ENCODE assay signal across 17 cellular contexts in genomic region chr3:98532709-98533571, GRCh38. TPM values are rescaled to one million over a fixed set of nuclear protein-coding genes. Genes with fewer than 3 reads are reported as not detected.
DNase-seq lines count a peak whose midpoint lies in the region; ATAC-seq and TF ChIP-seq lines count a peak whose summit lies in the region.
"Had no signal": no experiment of that assay in that cellular context is flagged by ENCODE, and none has a peak within 500 bp of the region (broad histone marks: within the 10 kb centered on the region; RNA-seq: fewer than 3 reads in every experiment).

No MANE protein-coding gene starts in this region.

- H3K27me3 Mint-ChIP-seq in CD4-positive, CD25-positive, alpha-beta regulatory T cell: peaks cover 8% of the 10 kb centered on the region

- no peak for DNase-seq in CD4-positive, CD25-positive, alpha-beta regulatory T cell
- DNase-seq in GM12865 (ENCODE audit: low read depth) (peak; percentile 66), SHP77 treated with DMSO at 0.1 percent for 48 hours (lab: John Stamatoyannopoulos, UW) (peak; percentile 12), GOT3 (lab: John Stamatoyannopoulos, UW) (no peak)
- DNase-seq in effector CD4-positive, alpha-beta T cell: no peak
- DNase-seq: amygdala, DMS79 treated with DMSO at 0.1 percent for 48 hours, glutamatergic neuron, midbrain, NCI-H1048, ovary, spleen had no signal

- TF ChIP-seq CTCF in GM12865 (IDR thresholded peaks at IDR 0.05; ENCODE audit: insufficient read depth, low read depth, low read length, missing control alignments): no peak

- H3K4me3 Mint-ChIP-seq in CD4-positive, CD25-positive, alpha-beta regulatory T cell: peak overlapping the region; percentile 21 to 88 (median 62)

- no peaks in the 10 kb centered on the region for H3K9me3 ChIP-seq in CD4-positive, CD25-positive, alpha-beta regulatory T cell (ENCODE audit: control insufficient read depth in 2 of 2, low read length in 2 of 2)
- H3K9me3 ChIP-seq in duodenal mucosa (ENCODE audit: control insufficient read depth in 1 of 2, low read length in 2 of 2): no peaks in the 10 kb centered on the region
- H3K9me3 ChIP-seq: ovary, spleen had no signal

- H3K9me3 Mint-ChIP-seq in CD4-positive, CD25-positive, alpha-beta regulatory T cell: peaks cover 0 to 1% (median 0%) of the 10 kb centered on the region in 7 donors

- H3K9ac ChIP-seq in duodenal mucosa (ENCODE audit: low read depth in 1 of 2, low read length in 2 of 2): peak overlapping the region; percentile 3 to 22

- peak overlapping the region in 1 of 3 donors; percentile 38 for H3K27ac Mint-ChIP-seq in CD4-positive, CD25-positive, alpha-beta regulatory T cell

- H3K4me1 Mint-ChIP-seq in CD4-positive, CD25-positive, alpha-beta regulatory T cell: peaks cover 11 to 48% (median 27%) of the 10 kb centered on the region in 4 donors

- peaks cover 16% of the 10 kb centered on the region for H3K4me1 ChIP-seq in CD4-positive, CD25-positive, alpha-beta regulatory T cell (ENCODE audit: control insufficient read depth, insufficient read depth, low read length, poor library complexity, severe bottlenecking)
- H3K4me1 ChIP-seq in duodenal mucosa (ENCODE audit: control insufficient read depth in 1 of 2, insufficient read depth in 2 of 2, low read length in 2 of 2): peaks cover 0 to 4% of the 10 kb centered on the region in 2 donors
- H3K4me1 ChIP-seq: spleen had no signal

- peak overlapping the region; percentile 94 for H3K4me3 ChIP-seq in CD4-positive, CD25-positive, alpha-beta regulatory T cell (ENCODE audit: low read depth, low read length)
- peak overlapping the region; percentile 72 for H3K4me3 ChIP-seq in GM12865 (ENCODE audit: low read depth, low read length)
- H3K4me3 ChIP-seq in duodenal mucosa (ENCODE audit: low read depth in 1 of 2, low read length in 2 of 2): peak overlapping the region in 1 of 2 donors; percentile 23
- H3K4me3 ChIP-seq: ovary had no signal

- peak overlapping the region; percentile 38 for H3K27ac ChIP-seq in CD4-positive, CD25-positive, alpha-beta regulatory T cell (ENCODE audit: insufficient read depth, low read length, poor library complexity, severe bottlenecking)
- H3K27ac ChIP-seq in duodenal mucosa (ENCODE audit: low read depth, low read length): no peak overlapping the region
- H3K27ac ChIP-seq: ovary had no signal

- H3K36me3 Mint-ChIP-seq in CD4-positive, CD25-positive, alpha-beta regulatory T cell: no peaks in the 10 kb centered on the region

- H3K27me3 ChIP-seq in CD4-positive, CD25-positive, alpha-beta regulatory T cell (ENCODE audit: control insufficient read depth, insufficient read depth, low read length): no peaks in the 10 kb centered on the region
- H3K27me3 ChIP-seq in duodenal mucosa (ENCODE audit: control insufficient read depth in 1 of 2, insufficient read depth in 2 of 2, low read length in 2 of 2): no peaks in the 10 kb centered on the region
- H3K27me3 ChIP-seq: ovary, spleen had no signal

- peaks cover 2% of the 10 kb centered on the region for H3K36me3 ChIP-seq in CD4-positive, CD25-positive, alpha-beta regulatory T cell (ENCODE audit: control insufficient read depth, insufficient read depth, low read length)
- no peaks in the 10 kb centered on the region for H3K36me3 ChIP-seq in duodenal mucosa (ENCODE audit: control insufficient read depth in 1 of 2, insufficient read depth in 2 of 2, low read length in 2 of 2)
- H3K36me3 ChIP-seq: ovary, spleen had no signal

- ATAC-seq in CD4-positive, CD25-positive, alpha-beta regulatory T cell (ENCODE audit: low read depth in 2 of 2): no peak
- ATAC-seq in HG03139 (IDR thresholded peaks at IDR 0.05; ENCODE audit: unreplicated experiment) (no peak), GM21423 (IDR thresholded peaks at IDR 0.05; ENCODE audit: unreplicated experiment) (no peak)
- ATAC-seq: HepG2 had no signal

RNA-seq across cellular contexts. Expression of gene GPR15, which starts 1.2 kb away (rescaled TPM):
- 5.7 TPM for total RNA-seq in CD4-positive, CD25-positive, alpha-beta regulatory T cell
- polyA plus RNA-seq in CD4-positive, CD25-positive, alpha-beta regulatory T cell: 10 to 100 TPM in 2 of 4 donors, 1 to 10 TPM in 2; 8.6 to 72.4 (median 9.8) TPM
- total RNA-seq: HepG2, temporal lobe had no signal
- polyA plus RNA-seq: HepG2, ovary had no signal

RNA-seq across cellular contexts. Expression of gene CLDND1, which starts 10.2 kb away (rescaled TPM):
- 266 TPM for total RNA-seq in CD4-positive, CD25-positive, alpha-beta regulatory T cell
- 100 to 1,000 TPM; 193 to 320 (median 249) TPM for polyA plus RNA-seq in CD4-positive, CD25-positive, alpha-beta regulatory T cell

RNA-seq across cellular contexts. Expression of gene OR5K2, which starts 35.5 kb away (rescaled TPM):
- not detected for total RNA-seq in CD4-positive, CD25-positive, alpha-beta regulatory T cell
- not detected for polyA plus RNA-seq in CD4-positive, CD25-positive, alpha-beta regulatory T cell
- total RNA-seq: HepG2, ovary, spleen, temporal lobe had no signal
- polyA plus RNA-seq: HepG2, ovary, spleen had no signal

Comparison
In these comparisons a context has a peak if more than half of its experiments do, and no peak if none do; other contexts are left out.
1. DNase-seq: peak in GM12865 (single experiment) and SHP77 treated with DMSO at 0.1 percent for 48 hours (single experiment); none in CD4-positive, CD25-positive, alpha-beta regulatory T cell (0 of 3), effector CD4-positive, alpha-beta T cell (single experiment) and GOT3 (single experiment).